In genomic region chr20:62651285-62652021, GRCh38 we compare ENCODE assay signal across 1 cellular context.
TF ChIP-seq lines count a peak whose summit lies in the region.

No MANE protein-coding gene starts in this region.

TF ChIP-seq in IMR-90, 13 proteins besides CTCF, POLR2A, EP300 and RAD21 (continued from another document):
- no peak for TF ChIP-seq MXI1 (IDR thresholded peaks at IDR 0.05; ENCODE audit: borderline replicate concordance, low read depth, low read length)
- TF ChIP-seq RFX5 (IDR thresholded peaks at IDR 0.05; ENCODE audit: low read depth, low read length), result no peak
- TF ChIP-seq USF2 (IDR thresholded peaks at IDR 0.05; ENCODE audit: low read depth, low read length), result no peak
- TF ChIP-seq SMC3 (IDR thresholded peaks at IDR 0.05; ENCODE audit: low read depth, low read length), result no peak
